12 cellular contexts compared by ENCODE assay signal in the genomic region with DNA sequence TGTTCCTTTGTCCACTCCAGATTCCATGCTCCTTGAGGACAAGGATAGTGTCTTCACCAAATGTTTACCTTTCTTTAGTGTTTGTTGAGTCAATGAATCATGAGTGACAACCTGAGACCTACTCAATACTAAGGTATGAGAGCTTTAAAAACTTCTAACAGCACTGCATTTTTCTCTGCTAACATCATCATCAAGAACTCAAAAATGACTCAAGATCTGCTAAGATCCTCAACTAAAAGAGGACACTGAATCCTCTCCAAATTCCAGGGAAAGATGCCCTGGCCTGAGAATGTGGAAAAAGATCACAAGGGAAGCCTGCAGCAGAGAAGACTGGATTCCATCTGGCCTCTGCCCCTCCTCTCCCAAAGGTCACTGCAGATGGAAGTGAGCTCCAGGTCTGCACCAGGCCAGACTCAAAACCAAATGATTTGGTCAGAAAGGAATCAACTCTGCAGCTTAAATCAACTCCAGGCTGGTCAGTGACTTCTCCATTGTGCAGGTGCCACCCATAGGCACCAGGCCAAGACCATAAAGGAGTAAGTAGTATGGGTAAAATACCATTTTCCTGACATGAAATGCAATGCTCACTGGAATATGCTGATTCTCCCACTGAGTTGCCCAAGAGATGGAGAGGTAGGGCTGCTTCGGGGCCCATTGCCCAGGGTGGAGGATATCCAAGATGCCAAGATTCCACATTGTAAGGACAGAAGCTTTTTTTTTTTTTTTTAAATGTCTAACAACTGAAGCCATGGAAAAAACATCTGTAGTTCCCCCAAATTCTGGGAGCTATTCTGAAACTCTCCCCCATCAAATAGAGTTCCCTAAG.
A peak's percentile ranks its signal among the peaks of the same experiment; 100 is the strongest.
DNase-seq lines count a peak whose midpoint lies in the region; ATAC-seq, FAIRE-seq and TF ChIP-seq lines count a peak whose summit lies in the region.
"Had no signal": no experiment of that assay in that cellular context is flagged by ENCODE, and none has a peak within 500 bp of the region (broad histone marks: within the 10 kb centered on the region; RNA-seq: fewer than 3 reads in every experiment).

No MANE protein-coding gene starts in this region.

- peak overlapping the region; percentile 27 for H3K27ac Mint-ChIP-seq in activated CD4-positive, alpha-beta T cell treated with anti-CD3 and anti-CD28 coated beads for 36 hours
- H3K27ac Mint-ChIP-seq in activated CD4-positive, alpha-beta memory T cell treated with anti-CD3 and anti-CD28 coated beads for 36 hours: peak overlapping the region; percentile 7
- H3K27ac Mint-ChIP-seq: brain had no signal

- FAIRE-seq in D721Med (lab: Jason Lieb, UNC): no peak

- no peak overlapping the region for H3K4me3 Mint-ChIP-seq in activated CD4-positive, alpha-beta T cell treated with anti-CD3 and anti-CD28 coated beads for 36 hours
- H3K4me3 Mint-ChIP-seq in activated CD4-positive, alpha-beta memory T cell treated with anti-CD3 and anti-CD28 coated beads for 36 hours: no peak overlapping the region
- H3K4me3 Mint-ChIP-seq: brain had no signal

- peaks cover 3% of the 10 kb centered on the region for H3K9me3 ChIP-seq in skeletal muscle satellite cell (replicated peaks; ENCODE audit: low read length)

- H3K36me3 Mint-ChIP-seq in activated CD4-positive, alpha-beta T cell treated with anti-CD3 and anti-CD28 coated beads for 36 hours (ENCODE audit: low read depth): peaks cover 22% of the 10 kb centered on the region
- peaks cover 15% of the 10 kb centered on the region for H3K36me3 Mint-ChIP-seq in activated CD4-positive, alpha-beta memory T cell treated with anti-CD3 and anti-CD28 coated beads for 36 hours
- H3K36me3 Mint-ChIP-seq: brain had no signal

- no peaks in the 10 kb centered on the region for H3K36me3 ChIP-seq in skeletal muscle satellite cell (ENCODE audit: insufficient read depth, low read length)

- no peak overlapping the region for H3K9ac ChIP-seq in skeletal muscle satellite cell (ENCODE audit: low read depth, low read length)

- no peaks in the 10 kb centered on the region for H3K27me3 ChIP-seq in skeletal muscle satellite cell (ENCODE audit: control insufficient read depth, insufficient read depth, low read length)

- CTCF ChIA-PET in activated CD4-positive, alpha-beta T cell treated with anti-CD3 and anti-CD28 coated beads for 36 hours (lab: Charles Lee): interaction anchor here (0.5 to 2.4 kb wide), 11 partner anchors 8 to 480 kb away, joined by 3 to 11 read pairs (median 5); no protein-coding TSS in a partner anchor
- CTCF ChIA-PET in activated CD4-positive, alpha-beta memory T cell treated with anti-CD3 and anti-CD28 coated beads for 36 hours (lab: Charles Lee): no interaction called here

- peak overlapping the region; percentile 29 for H3K4me2 ChIP-seq in skeletal muscle satellite cell (ENCODE audit: low read length)

- no peaks in the 10 kb centered on the region for H3K9me3 Mint-ChIP-seq in activated CD4-positive, alpha-beta T cell treated with anti-CD3 and anti-CD28 coated beads for 36 hours (ENCODE audit: low read depth)
- H3K9me3 Mint-ChIP-seq in activated CD4-positive, alpha-beta memory T cell treated with anti-CD3 and anti-CD28 coated beads for 36 hours: no peaks in the 10 kb centered on the region

- POLR2A ChIA-PET in activated CD4-positive, alpha-beta T cell treated with anti-CD3 and anti-CD28 coated beads for 36 hours (lab: Charles Lee): no interaction called here
- POLR2A ChIA-PET in activated CD4-positive, alpha-beta memory T cell treated with anti-CD3 and anti-CD28 coated beads for 36 hours (lab: Charles Lee): no interaction called here

- H3K27me3 Mint-ChIP-seq in activated CD4-positive, alpha-beta T cell treated with anti-CD3 and anti-CD28 coated beads for 36 hours: no peaks in the 10 kb centered on the region
- no peaks in the 10 kb centered on the region for H3K27me3 Mint-ChIP-seq in activated CD4-positive, alpha-beta memory T cell treated with anti-CD3 and anti-CD28 coated beads for 36 hours

- ATAC-seq in activated CD4-positive, alpha-beta T cell treated with anti-CD3 and anti-CD28 coated beads for 36 hours: peak; percentile 32
- ATAC-seq in GM19035 (IDR thresholded peaks at IDR 0.05; ENCODE audit: unreplicated experiment): no peak
- ATAC-seq: right cardiac atrium had no signal

- TF ChIP-seq CTCF in fibroblast of pulmonary artery (IDR thresholded peaks at IDR 0.05; ENCODE audit: low read length, missing control alignments) (no peak), D721Med (IDR thresholded peaks at IDR 0.05; ENCODE audit: insufficient read depth, missing control alignments) (no peak)

- DNase-seq in activated CD4-positive, alpha-beta T cell treated with anti-CD3 and anti-CD28 coated beads for 36 hours: no peak
- DNase-seq in activated CD4-positive, alpha-beta T cell treated with anti-CD3 and anti-CD28 coated beads, Interleukin-2, amount 50 U/mL, for 4 hours: no peak
- DNase-seq in activated CD4-positive, alpha-beta memory T cell treated with anti-CD3 and anti-CD28 coated beads for 36 hours: no peak
- peak; percentile 53 for DNase-seq in fibroblast of pulmonary artery (ENCODE audit: low read depth)
- DNase-seq in D721Med (ENCODE audit: insufficient read length, low spot score): no peak
- DNase-seq in mucosa of gallbladder (ENCODE audit: low spot score): no peak
- DNase-seq: GOT3, NCI-H446 treated with DMSO at 0.1 percent for 48 hours, right cardiac atrium had no signal

- H3K4me3 ChIP-seq in fibroblast of pulmonary artery (replicated peaks; ENCODE audit: low read depth, low read length) (no peak overlapping the region), skeletal muscle satellite cell (ENCODE audit: low read length) (peak overlapping the region; percentile 12)

- intact Hi-C loops in activated CD4-positive, alpha-beta T cell treated with anti-CD3 and anti-CD28 coated beads for 36 hours (cut with DNase I, micrococcal nuclease): no loop called here
- intact Hi-C loops in activated CD4-positive, alpha-beta memory T cell treated with anti-CD3 and anti-CD28 coated beads for 36 hours (cut with micrococcal nuclease): no loop called here

- peaks cover 23% of the 10 kb centered on the region for H3K4me1 ChIP-seq in skeletal muscle satellite cell (ENCODE audit: control insufficient read depth, insufficient read depth, low read length)

- H3K4me1 Mint-ChIP-seq in activated CD4-positive, alpha-beta T cell treated with anti-CD3 and anti-CD28 coated beads for 36 hours: peaks cover 64% of the 10 kb centered on the region
- peaks cover 59% of the 10 kb centered on the region for H3K4me1 Mint-ChIP-seq in activated CD4-positive, alpha-beta memory T cell treated with anti-CD3 and anti-CD28 coated beads for 36 hours (ENCODE audit: low read depth)
